15 cellular contexts compared by ENCODE assay signal in the genomic region with DNA sequence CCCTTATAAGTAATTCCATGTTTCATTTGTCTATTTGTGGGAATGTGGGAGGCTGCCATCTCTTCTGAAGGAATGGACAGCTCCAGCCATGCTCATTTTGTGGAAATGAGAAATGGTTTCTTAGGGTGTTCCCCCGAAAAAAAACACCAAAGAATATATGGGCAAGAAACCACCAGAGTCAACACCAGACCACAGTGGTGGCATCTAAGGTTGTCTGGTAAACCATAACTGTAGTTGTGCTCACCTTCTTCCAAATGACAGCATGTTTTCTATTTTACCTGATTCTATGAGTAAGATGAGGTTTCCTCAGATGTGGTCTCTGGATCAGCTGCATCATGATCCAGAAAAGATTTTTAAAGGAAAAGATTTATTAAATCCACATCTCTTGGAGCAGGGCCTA. TPM values are rescaled to one million over a fixed set of nuclear protein-coding genes. Genes with fewer than 3 reads are reported as not detected.
DNase-seq lines count a peak whose midpoint lies in the region; ATAC-seq lines count a peak whose summit lies in the region.
"Had no signal": no experiment of that assay in that cellular context is flagged by ENCODE, and none has a peak within 500 bp of the region (broad histone marks: within the 10 kb centered on the region; RNA-seq: fewer than 3 reads in every experiment).

No MANE protein-coding gene starts in this region.

- ATAC-seq in activated T-cell treated with anti-CD3 and anti-CD28 coated beads, Interleukin-2, amount 50 U/mL, for 72 hours (replicated peaks in 1 of 2): peak; percentile 30 to 64
- peak; percentile 32 for ATAC-seq in activated T-helper 17 cell treated with anti-CD3 and anti-CD28 coated beads, Interleukin-2, amount 50 U/mL, for 72 hours (replicated peaks)
- no peak for ATAC-seq in HG03139 (IDR thresholded peaks at IDR 0.05; ENCODE audit: unreplicated experiment)
- ATAC-seq: A549; CD8-positive, alpha-beta T cell had no signal

- H3K27me3 Mint-ChIP-seq in activated T-cell treated with anti-CD3 and anti-CD28 coated beads, Interleukin-2, amount 50 U/mL, for 72 hours (ENCODE audit: low read depth): peaks cover 30% of the 10 kb centered on the region
- H3K27me3 Mint-ChIP-seq in activated T-cell treated with anti-CD3 and anti-CD28 coated beads, Interleukin-2, amount 50 U/mL, for 24 hours: peaks cover 37% of the 10 kb centered on the region
- peaks cover 27% of the 10 kb centered on the region for H3K27me3 Mint-ChIP-seq in activated T-helper 17 cell treated with anti-CD3 and anti-CD28 coated beads, Interleukin-2, amount 50 U/mL, for 72 hours

- H3K27ac Mint-ChIP-seq in activated T-cell treated with anti-CD3 and anti-CD28 coated beads, Interleukin-2, amount 50 U/mL, for 72 hours: no peak overlapping the region
- no peak overlapping the region for H3K27ac Mint-ChIP-seq in activated T-cell treated with anti-CD3 and anti-CD28 coated beads, Interleukin-2, amount 50 U/mL, for 24 hours
- no peak overlapping the region for H3K27ac Mint-ChIP-seq in activated T-helper 17 cell treated with anti-CD3 and anti-CD28 coated beads, Interleukin-2, amount 50 U/mL, for 72 hours
- H3K27ac Mint-ChIP-seq: B cell; CD4-positive, alpha-beta T cell; CD8-positive, alpha-beta T cell had no signal

- no peaks in the 10 kb centered on the region for H3K9me3 Mint-ChIP-seq in activated T-cell treated with anti-CD3 and anti-CD28 coated beads, Interleukin-2, amount 50 U/mL, for 72 hours
- H3K9me3 Mint-ChIP-seq in activated T-cell treated with anti-CD3 and anti-CD28 coated beads, Interleukin-2, amount 50 U/mL, for 24 hours: no peaks in the 10 kb centered on the region
- no peaks in the 10 kb centered on the region for H3K9me3 Mint-ChIP-seq in activated T-helper 17 cell treated with anti-CD3 and anti-CD28 coated beads, Interleukin-2, amount 50 U/mL, for 72 hours
- H3K9me3 Mint-ChIP-seq: CD4-positive, alpha-beta T cell; CD8-positive, alpha-beta T cell had no signal

- DNase-seq in activated T-cell treated with anti-CD3 and anti-CD28 coated beads, Interleukin-2, amount 50 U/mL, for 72 hours: peak; percentile 6 to 22
- DNase-seq in activated T-cell treated with anti-CD3 and anti-CD28 coated beads, Interleukin-2, amount 50 U/mL, for 24 hours: no peak
- DNase-seq in Jurkat, Clone E6-1 (ENCODE audit: low read depth, low spot score): peak; percentile 28
- DNase-seq: AML-193; Caco-2; Calu3; CD4-positive, alpha-beta T cell; CD8-positive, alpha-beta T cell; DMS79 treated with DMSO at 0.1 percent for 48 hours; GF-D8 had no signal

- H3K4me3 ChIP-seq in Jurkat, Clone E6-1 (ENCODE audit: low read length): no peak overlapping the region
- H3K4me3 ChIP-seq: A549; BLaER1 treated with 17β-estradiol and CSF1 and Interleukin-3, amounts not matched to agents 10 nM and 100 nM had no signal

- no peak overlapping the region for H3K4me3 Mint-ChIP-seq in activated T-cell treated with anti-CD3 and anti-CD28 coated beads, Interleukin-2, amount 50 U/mL, for 72 hours
- H3K4me3 Mint-ChIP-seq in activated T-cell treated with anti-CD3 and anti-CD28 coated beads, Interleukin-2, amount 50 U/mL, for 24 hours: no peak overlapping the region
- no peak overlapping the region for H3K4me3 Mint-ChIP-seq in activated T-helper 17 cell treated with anti-CD3 and anti-CD28 coated beads, Interleukin-2, amount 50 U/mL, for 72 hours
- H3K4me3 Mint-ChIP-seq: B cell; CD4-positive, alpha-beta T cell; CD8-positive, alpha-beta T cell had no signal

- H3K36me3 Mint-ChIP-seq in activated T-cell treated with anti-CD3 and anti-CD28 coated beads, Interleukin-2, amount 50 U/mL, for 72 hours (ENCODE audit: insufficient read depth in 2 of 2): no peaks in the 10 kb centered on the region
- no peaks in the 10 kb centered on the region for H3K36me3 Mint-ChIP-seq in activated T-cell treated with anti-CD3 and anti-CD28 coated beads, Interleukin-2, amount 50 U/mL, for 24 hours (ENCODE audit: low read depth)
- H3K36me3 Mint-ChIP-seq in activated T-helper 17 cell treated with anti-CD3 and anti-CD28 coated beads, Interleukin-2, amount 50 U/mL, for 72 hours (ENCODE audit: low read depth): no peaks in the 10 kb centered on the region
- H3K36me3 Mint-ChIP-seq: CD8-positive, alpha-beta T cell had no signal

- H3K4me1 Mint-ChIP-seq in activated T-cell treated with anti-CD3 and anti-CD28 coated beads, Interleukin-2, amount 50 U/mL, for 72 hours (ENCODE audit: low read depth): no peaks in the 10 kb centered on the region
- no peaks in the 10 kb centered on the region for H3K4me1 Mint-ChIP-seq in activated T-cell treated with anti-CD3 and anti-CD28 coated beads, Interleukin-2, amount 50 U/mL, for 24 hours (ENCODE audit: low read depth)
- H3K4me1 Mint-ChIP-seq in activated T-helper 17 cell treated with anti-CD3 and anti-CD28 coated beads, Interleukin-2, amount 50 U/mL, for 72 hours: no peaks in the 10 kb centered on the region
- H3K4me1 Mint-ChIP-seq: B cell had no signal

RNA-seq across cellular contexts. Expression of gene TLN2, which starts 8.3 kb away (rescaled TPM):
- 1 to 10 TPM; 1.4 to 3.5 TPM for total RNA-seq in activated T-cell treated with anti-CD3 and anti-CD28 coated beads, Interleukin-2, amount 50 U/mL, for 72 hours
- polyA plus RNA-seq in Jurkat, Clone E6-1 (2012; ENCODE audit: insufficient read depth, insufficient read length): 7.3 TPM
- 1 to 10 TPM in 1 of 2 donors, under 1 TPM in 1; 0.52 to 1.8 TPM for total RNA-seq in activated T-helper 17 cell treated with anti-CD3 and anti-CD28 coated beads, Interleukin-2, amount 50 U/mL, for 72 hours
